ENCODE assay signal across 21 cellular contexts in the genomic region with DNA sequence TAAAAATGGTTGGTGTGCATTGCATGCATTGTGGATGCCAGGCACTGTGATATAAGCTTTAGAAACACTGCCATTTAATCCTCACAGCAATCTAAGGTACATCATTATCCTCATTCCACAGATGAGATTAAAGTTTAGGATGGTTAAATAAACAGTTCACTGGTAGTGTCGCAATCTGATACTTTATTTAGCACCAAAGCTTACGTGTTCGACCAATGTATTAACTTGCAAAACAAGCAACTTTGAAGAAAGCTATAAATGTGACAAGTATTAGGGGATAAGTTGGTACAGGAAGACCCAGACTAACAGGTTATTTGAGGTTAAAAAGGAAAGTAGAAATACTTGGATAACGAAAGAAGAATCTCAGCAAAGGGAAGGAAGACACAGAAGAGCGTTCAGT.
"Had no signal": no experiment of that assay in that cellular context is flagged by ENCODE, and none has a peak within 500 bp of the region (broad histone marks: within the 10 kb centered on the region; RNA-seq: fewer than 3 reads in every experiment).

No MANE protein-coding gene starts in this region.

- H3K4me3 ChIP-seq: adrenal gland, ovary, sigmoid colon, spleen, thoracic aorta, upper lobe of left lung had no signal

- H3K4me1 ChIP-seq: adrenal gland, spleen, upper lobe of left lung had no signal

- H3K27ac ChIP-seq: adrenal gland, ovary, sigmoid colon, spleen, thoracic aorta, upper lobe of left lung, VCaP had no signal

- H3K36me3 ChIP-seq: adrenal gland, ovary, sigmoid colon, spleen, thoracic aorta, upper lobe of left lung had no signal

- DNase-seq: activated CD4-positive, alpha-beta T cell treated with anti-CD3 and anti-CD28 coated beads for 1 hour; activated CD8-positive, alpha-beta memory T cell treated with anti-CD3 and anti-CD28 coated beads for 24 hours; activated CD8-positive, alpha-beta memory T cell treated with anti-CD3 and anti-CD28 coated beads, Interleukin-2, amount 50 U/mL, for 48 hours; activated effector memory CD4-positive, alpha-beta T cell treated with anti-CD3 and anti-CD28 coated beads, Interleukin-2, amount 50 U/mL, for 16 hours; activated T-cell treated with anti-CD3 and anti-CD28 coated beads, Interleukin-2, amount 50 U/mL, for 48 hours; adrenal gland; dermis blood vessel endothelial cell; effector memory CD4-positive, alpha-beta T cell; foreskin melanocyte; glutamatergic neuron; kidney glomerular epithelial cell; mesendoderm; naive thymus-derived CD4-positive, alpha-beta T cell; ovary; sigmoid colon; spleen; stimulated activated CD4-positive, alpha-beta T cell treated with anti-CD3 and anti-CD28 coated beads, Interleukin-4, amount 100 ng/mL, for 4 hours; T-helper 2 cell; upper lobe of left lung had no signal

- H3K9me3 ChIP-seq: adrenal gland, ovary, sigmoid colon, spleen, thoracic aorta, upper lobe of left lung had no signal

- H3K27me3 ChIP-seq: adrenal gland, ovary, sigmoid colon, spleen, upper lobe of left lung had no signal
